In the genomic region with DNA sequence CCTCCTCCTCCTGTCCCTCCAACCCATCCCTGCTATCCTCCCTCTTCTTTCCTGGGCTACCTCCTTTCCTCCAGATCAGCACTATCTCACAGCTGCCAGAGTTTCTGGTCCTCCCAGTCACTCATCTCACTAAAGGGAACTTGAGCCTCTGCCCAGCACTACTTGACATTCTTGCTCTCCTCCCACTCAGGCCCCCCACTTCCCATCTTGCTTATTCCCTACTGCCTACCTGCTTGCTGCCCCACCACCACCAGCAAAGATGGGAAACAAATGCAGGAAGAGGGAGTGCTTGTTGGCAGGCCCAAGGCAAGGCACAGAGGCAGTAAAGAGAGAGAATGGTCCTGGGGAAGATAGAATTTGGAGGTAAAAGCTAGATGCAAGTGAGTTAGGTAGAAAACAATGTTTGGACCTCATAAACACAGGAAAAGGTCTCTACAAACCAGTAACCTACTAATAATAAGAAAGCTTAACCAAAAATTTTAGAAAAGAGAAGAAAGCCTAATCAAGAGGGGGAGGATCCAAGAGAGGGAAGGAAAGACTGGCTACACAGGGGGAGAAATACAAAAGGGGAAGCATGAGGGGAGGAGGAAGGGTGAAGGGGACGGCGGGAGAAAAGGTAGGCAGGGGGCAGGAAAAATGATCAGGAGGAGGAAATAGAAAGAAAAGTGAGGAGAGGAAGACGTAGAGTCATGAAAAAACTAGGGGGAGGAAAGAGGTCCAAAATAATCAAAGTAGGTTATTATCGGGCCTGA, we compare ENCODE assay signal across 8 cellular contexts.
DNase-seq lines count a peak whose midpoint lies in the region; ATAC-seq and TF ChIP-seq lines count a peak whose summit lies in the region.

No MANE protein-coding gene starts in this region.

- no peak overlapping the region for H3K9ac ChIP-seq in H9 (ENCODE audit: extremely low read depth, insufficient read length, low read length)

- no peak overlapping the region for H3K18ac ChIP-seq in H9 (ENCODE audit: insufficient read length, low read depth, low read length)

- H3K79me2 ChIP-seq in H9 (ENCODE audit: insufficient read depth, low read length) = peaks cover 52% of the 10 kb centered on the region; the same call in 1 of the 2 replicates

- peaks cover 36% of the 10 kb centered on the region for H3K4me1 ChIP-seq in CD4-positive, CD25-positive, alpha-beta regulatory T cell (ENCODE audit: control insufficient read depth, insufficient read depth, low read length, poor library complexity, severe bottlenecking)
- H3K4me1 ChIP-seq in H9 (ENCODE audit: insufficient read depth, low read length) = peaks cover 15% of the 10 kb centered on the region

- H3K4me2 ChIP-seq in H9 (ENCODE audit: insufficient read depth, insufficient read length, low read length) = peak overlapping the region; percentile 90

- H3K36me3 ChIP-seq in CD4-positive, CD25-positive, alpha-beta regulatory T cell (ENCODE audit: control insufficient read depth, insufficient read depth, low read length) = no peaks in the 10 kb centered on the region

- peak overlapping the region; percentile 30 for H2AK5ac ChIP-seq in H9 (ENCODE audit: insufficient read length, low read length)

- no peak for DNase-seq in CD4-positive, CD25-positive, alpha-beta regulatory T cell
- DNase-seq in H9 = no peak
- DNase-seq in activated naive CD8-positive, alpha-beta T cell treated with anti-CD3 and anti-CD28 coated beads for 36 hours = no peak
- no peak for DNase-seq in naive thymus-derived CD8-positive, alpha-beta T cell
- no peak for DNase-seq in glomerular visceral epithelial cell (ENCODE audit: extremely low spot score)
- no peak for DNase-seq in NCI-H1417 (lab: John Stamatoyannopoulos, UW)
- DNase-seq in T1000 (lab: John Stamatoyannopoulos, UW) = no peak

- H2BK5ac ChIP-seq in H9 (ENCODE audit: insufficient read length, low read length) = no peak overlapping the region

- no peak overlapping the region for H3K23ac ChIP-seq in H9 (ENCODE audit: insufficient read length, low read depth, low read length)

- WGBS in H9 (ENCODE audit: extremely low coverage, insufficient read length, low lambda C conversion rate) = no CpG with 5 or more reads among the region's 4 CpGs

- H3K14ac ChIP-seq in H9 (ENCODE audit: insufficient read depth, low read length) = peak overlapping the region; percentile 40; the same call in 1 of the 2 replicates

- H2BK15ac ChIP-seq in H9 (ENCODE audit: low read depth, low read length) = no peak overlapping the region

- peak overlapping the region; percentile 55 for H4K5ac ChIP-seq in H9 (ENCODE audit: insufficient read length, low read depth, low read length)

- H4K91ac ChIP-seq in H9 (ENCODE audit: insufficient read length, low read depth, low read length) = no peak overlapping the region

- no peak for TF ChIP-seq CTCF in H9 (conservative IDR thresholded peaks at IDR 0.05)

- H4K8ac ChIP-seq in H9 (replicated peaks; ENCODE audit: insufficient read length, low read depth, low read length) = peak overlapping the region; percentile 73

- H3K23me2 ChIP-seq in H9 (ENCODE audit: insufficient read length, low read depth, low read length, poor library complexity, severe bottlenecking) = peaks cover 11% of the 10 kb centered on the region

- peaks cover 4% of the 10 kb centered on the region for H3K36me3 Mint-ChIP-seq in CD4-positive, CD25-positive, alpha-beta regulatory T cell
- no peaks in the 10 kb centered on the region; a peak in 2 of 7 replicates for H3K36me3 Mint-ChIP-seq in H9 (ENCODE audit: insufficient read depth in 1 of 3, low read depth in 3 of 3)
- peaks cover 6% of the 10 kb centered on the region for H3K36me3 Mint-ChIP-seq in activated naive CD8-positive, alpha-beta T cell treated with anti-CD3 and anti-CD28 coated beads for 36 hours
- H3K36me3 Mint-ChIP-seq in naive thymus-derived CD8-positive, alpha-beta T cell = no peaks in the 10 kb centered on the region

- no peak overlapping the region for H2AFZ ChIP-seq in H9 (ENCODE audit: low read length)

- H3K9me3 ChIP-seq in CD4-positive, CD25-positive, alpha-beta regulatory T cell (ENCODE audit: control insufficient read depth in 2 of 2, low read length in 2 of 2) = no peaks in the 10 kb centered on the region
- no peaks in the 10 kb centered on the region for H3K9me3 ChIP-seq in H9 (ENCODE audit: control insufficient read depth, low read depth, low read length)

- POLR2A ChIA-PET in naive thymus-derived CD8-positive, alpha-beta T cell (lab: Charles Lee) = no interaction called here

- H3K9me3 Mint-ChIP-seq in CD4-positive, CD25-positive, alpha-beta regulatory T cell = peaks cover 0 to 2% (median 0%) of the 10 kb centered on the region in 7 donors
- H3K9me3 Mint-ChIP-seq in H9 = no peaks in the 10 kb centered on the region
- H3K9me3 Mint-ChIP-seq in activated naive CD8-positive, alpha-beta T cell treated with anti-CD3 and anti-CD28 coated beads for 36 hours = no peaks in the 10 kb centered on the region
- H3K9me3 Mint-ChIP-seq in naive thymus-derived CD8-positive, alpha-beta T cell = no peaks in the 10 kb centered on the region

- H3K27me3 Mint-ChIP-seq in CD4-positive, CD25-positive, alpha-beta regulatory T cell = no peaks in the 10 kb centered on the region
- no peaks in the 10 kb centered on the region for H3K27me3 Mint-ChIP-seq in H9 (ENCODE audit: low read depth)
- H3K27me3 Mint-ChIP-seq in activated naive CD8-positive, alpha-beta T cell treated with anti-CD3 and anti-CD28 coated beads for 36 hours = no peaks in the 10 kb centered on the region
- H3K27me3 Mint-ChIP-seq in naive thymus-derived CD8-positive, alpha-beta T cell = no peaks in the 10 kb centered on the region

- no peaks in the 10 kb centered on the region for H4K20me1 ChIP-seq in H9 (ENCODE audit: control insufficient read depth, insufficient read depth, insufficient read length)

- no peak overlapping the region for H3K56ac ChIP-seq in H9 (ENCODE audit: insufficient read length, low read depth, low read length)

- H3T11ph ChIP-seq in H9 (ENCODE audit: low read length) = no peak overlapping the region

- H3K4me3 ChIP-seq in CD4-positive, CD25-positive, alpha-beta regulatory T cell (ENCODE audit: low read depth, low read length) = peak overlapping the region; percentile 66

- no peak overlapping the region for H3K4ac ChIP-seq in H9 (ENCODE audit: low read depth, low read length)

- ATAC-seq in CD4-positive, CD25-positive, alpha-beta regulatory T cell (ENCODE audit: low read depth in 2 of 2) = no peak
- no peak for ATAC-seq in naive thymus-derived CD8-positive, alpha-beta T cell
- no peak for ATAC-seq in GM21367 (IDR thresholded peaks at IDR 0.05; ENCODE audit: unreplicated experiment)

- peaks cover 21 to 47% (median 34%) of the 10 kb centered on the region in 4 donors for H3K4me1 Mint-ChIP-seq in CD4-positive, CD25-positive, alpha-beta regulatory T cell
- H3K4me1 Mint-ChIP-seq in H9 = peaks cover 62 to 64% of the 10 kb centered on the region in 2 experiments
- peaks cover 38% of the 10 kb centered on the region for H3K4me1 Mint-ChIP-seq in activated naive CD8-positive, alpha-beta T cell treated with anti-CD3 and anti-CD28 coated beads for 36 hours
- H3K4me1 Mint-ChIP-seq in naive thymus-derived CD8-positive, alpha-beta T cell = peaks cover 38 to 55% (median 51%) of the 10 kb centered on the region in 4 donors

- no peak overlapping the region for H2BK12ac ChIP-seq in H9 (ENCODE audit: insufficient read length, low read depth, low read length)

- H2BK20ac ChIP-seq in H9 (ENCODE audit: low read depth, low read length, poor library complexity, severe bottlenecking) = no peak overlapping the region

- no peaks in the 10 kb centered on the region for H3K79me1 ChIP-seq in H9 (ENCODE audit: insufficient read depth, low read depth, low read length, poor library complexity, severe bottlenecking)

- no peak overlapping the region for H2BK120ac ChIP-seq in H9 (ENCODE audit: low read depth, low read length, poor library complexity, severe bottlenecking)

- H3K4me3 Mint-ChIP-seq in CD4-positive, CD25-positive, alpha-beta regulatory T cell = peak overlapping the region; percentile 82 to 98 (median 92)
- peak overlapping the region; percentile 78 to 91 for H3K4me3 Mint-ChIP-seq in H9
- peak overlapping the region; percentile 89 for H3K4me3 Mint-ChIP-seq in activated naive CD8-positive, alpha-beta T cell treated with anti-CD3 and anti-CD28 coated beads for 36 hours
- H3K4me3 Mint-ChIP-seq in naive thymus-derived CD8-positive, alpha-beta T cell = peak overlapping the region in 9 of 10 donors; percentile 89 to 98 (median 93)

- peak overlapping the region; percentile 64 to 95 (median 94) for H3K27ac Mint-ChIP-seq in CD4-positive, CD25-positive, alpha-beta regulatory T cell
- H3K27ac Mint-ChIP-seq in H9 = peak overlapping the region; percentile 5 to 86 (median 75); a peak in 6 of 7 replicates
- H3K27ac Mint-ChIP-seq in activated naive CD8-positive, alpha-beta T cell treated with anti-CD3 and anti-CD28 coated beads for 36 hours = no peak overlapping the region
- H3K27ac Mint-ChIP-seq in naive thymus-derived CD8-positive, alpha-beta T cell = peak overlapping the region; percentile 66 to 94 (median 87)

- H3K27me3 ChIP-seq in CD4-positive, CD25-positive, alpha-beta regulatory T cell (ENCODE audit: control insufficient read depth, insufficient read depth, low read length) = no peaks in the 10 kb centered on the region
- no peaks in the 10 kb centered on the region for H3K27me3 ChIP-seq in H9 (ENCODE audit: insufficient read depth, low read length)

- no peak overlapping the region for H3K27ac ChIP-seq in CD4-positive, CD25-positive, alpha-beta regulatory T cell (ENCODE audit: insufficient read depth, low read length, poor library complexity, severe bottlenecking)
- no peak overlapping the region for H3K27ac ChIP-seq in H9 (ENCODE audit: insufficient read length, low read depth, low read length)
